In the genomic region with DNA sequence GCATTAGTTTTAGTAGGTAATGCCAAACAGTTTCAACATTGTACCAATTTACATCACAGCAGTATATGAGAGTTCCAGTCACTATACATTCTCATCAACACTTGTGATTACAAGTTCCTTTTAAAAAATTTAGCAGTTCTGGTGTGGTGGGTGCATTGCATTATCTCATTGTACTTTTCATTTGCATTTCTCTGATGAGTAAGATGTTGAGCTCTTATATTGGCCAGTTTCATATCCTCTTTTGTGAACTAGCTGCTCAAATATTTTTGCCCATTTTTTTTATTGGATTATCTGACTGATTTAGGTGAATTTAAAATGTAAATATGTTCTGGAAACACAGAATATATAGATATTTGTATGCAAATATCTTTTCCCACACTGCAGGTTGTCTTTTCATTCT, we compare ENCODE assay signal across 11 cellular contexts.
DNase-seq lines count a peak whose midpoint lies in the region; ATAC-seq, FAIRE-seq and TF ChIP-seq lines count a peak whose summit lies in the region.
"Had no signal": no experiment of that assay in that cellular context is flagged by ENCODE, and none has a peak within 500 bp of the region (broad histone marks: within the 10 kb centered on the region; RNA-seq: fewer than 3 reads in every experiment).

No MANE protein-coding gene starts in this region.

- peak; percentile 91 for FAIRE-seq in GM19239 (lab: Jason Lieb, UNC)

- H3K27me3 ChIP-seq in DOHH2 (ENCODE audit: control insufficient read depth, low read length) (no peaks in the 10 kb centered on the region), adrenal gland (no peaks in the 10 kb centered on the region)

- no peak for TF ChIP-seq POLR2A in adrenal gland (IDR thresholded peaks at IDR 0.05)

- peak overlapping the region; percentile 69 for H3K27ac ChIP-seq in DOHH2 (ENCODE audit: low read depth, low read length)
- no peak overlapping the region for H3K27ac ChIP-seq in adrenal gland
- H3K27ac ChIP-seq: VCaP had no signal

- H3K79me2 ChIP-seq in DOHH2 (ENCODE audit: control insufficient read depth, low read length): no peaks in the 10 kb centered on the region

- H4K20me1 ChIP-seq in DOHH2 (ENCODE audit: control insufficient read depth, insufficient read depth, low read depth, low read length): no peaks in the 10 kb centered on the region

- H3K4me1 ChIP-seq in DOHH2 (ENCODE audit: control insufficient read depth, low read length) (peaks cover 46% of the 10 kb centered on the region), mucosa of descending colon (ENCODE audit: low read depth) (no peaks in the 10 kb centered on the region), adrenal gland (replicated peaks in 1 of 2) (no peaks in the 10 kb centered on the region)

- peak; percentile 98 for ATAC-seq in HG02798 (IDR thresholded peaks at IDR 0.05; ENCODE audit: poor library complexity, unreplicated experiment)
- peak; percentile 99 for ATAC-seq in HG03565 (IDR thresholded peaks at IDR 0.05; ENCODE audit: unreplicated experiment)
- ATAC-seq in mucosa of descending colon: no peak

- H3K9me3 ChIP-seq in DOHH2 (ENCODE audit: control insufficient read depth, insufficient read depth, low read length) (no peaks in the 10 kb centered on the region), mucosa of descending colon (no peaks in the 10 kb centered on the region), adrenal gland (replicated peaks in 1 of 3) (no peaks in the 10 kb centered on the region)

- no peak for TF ChIP-seq CTCF in DOHH2 (IDR thresholded peaks at IDR 0.05; ENCODE audit: low read depth, low read length, poor library complexity, severe bottlenecking)
- TF ChIP-seq CTCF in mucosa of descending colon (IDR thresholded peaks at IDR 0.05): no peak
- TF ChIP-seq CTCF in adrenal gland (IDR thresholded peaks at IDR 0.05): no peak

- peak overlapping the region; percentile 61 for H3K4me2 ChIP-seq in DOHH2 (ENCODE audit: low read length)

- H3K4me3 ChIP-seq in DOHH2 (ENCODE audit: low read length) (peak overlapping the region; percentile 42), mucosa of descending colon (no peak overlapping the region), adrenal gland (no peak overlapping the region)

- intact Hi-C loops in mucosa of descending colon (cut with DNase I, micrococcal nuclease) (no loop called here), adrenal gland (cut with DNase I) (no loop called here)

- DNase-seq in GM19239 (ENCODE audit: insufficient read length, low spot score): no peak
- DNase-seq in mucosa of descending colon: no peak
- no peak for DNase-seq in NCI-H1436 (lab: John Stamatoyannopoulos, UW)
- DNase-seq in adrenal gland: no peak
- no peak for DNase-seq in stimulated activated CD4-positive, alpha-beta T cell treated with anti-CD3 and anti-CD28 coated beads, Interleukin-4, amount 100 ng/mL, for 24 hours
- DNase-seq: NCI-H82, occipital lobe had no signal

- H3K9me2 ChIP-seq in DOHH2 (replicated peaks; ENCODE audit: control insufficient read depth, low read length): no peaks in the 10 kb centered on the region

- H3F3A ChIP-seq in DOHH2 (ENCODE audit: control insufficient read depth, insufficient read depth): peaks cover 4% of the 10 kb centered on the region; the same call in 1 of the 2 replicates

- H3K36me3 ChIP-seq in DOHH2 (ENCODE audit: control insufficient read depth, low read length): no peaks in the 10 kb centered on the region
- H3K36me3 ChIP-seq in mucosa of descending colon (ENCODE audit: low read depth): no peaks in the 10 kb centered on the region
- no peaks in the 10 kb centered on the region for H3K36me3 ChIP-seq in adrenal gland (replicated peaks in 1 of 2)
